In the genomic region with DNA sequence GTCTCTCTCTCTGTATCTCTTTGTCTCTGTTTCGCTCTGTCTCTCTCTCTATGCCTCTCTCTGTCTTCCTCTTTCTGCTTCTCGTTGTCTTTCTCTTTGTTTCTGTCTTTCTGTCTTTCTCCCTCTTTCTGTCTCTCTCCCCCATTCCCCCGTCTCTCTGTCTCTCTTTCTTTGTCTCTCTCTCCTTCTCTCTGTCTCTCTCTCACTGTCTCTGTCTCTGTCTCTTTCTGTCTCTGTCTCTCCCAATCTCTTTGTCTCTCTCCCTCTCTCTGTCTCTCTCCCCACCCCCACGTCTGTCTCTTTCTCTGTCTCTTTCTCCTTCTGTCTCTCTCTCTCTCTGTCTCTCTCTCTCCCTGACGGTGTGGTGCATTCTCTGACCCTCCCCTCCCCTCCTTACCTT, we compare ENCODE assay signal across 24 cellular contexts.
"Had no signal": no experiment of that assay in that cellular context is flagged by ENCODE, and none has a peak within 500 bp of the region (broad histone marks: within the 10 kb centered on the region; RNA-seq: fewer than 3 reads in every experiment).

No MANE protein-coding gene starts in this region.

- H3K27ac ChIP-seq: cardiac muscle cell, right lobe of liver had no signal

- H3K27ac Mint-ChIP-seq: activated B cell treated with CpG ODN at 0.5 μM for 24 hours; activated CD4-positive, alpha-beta T cell treated with anti-CD3 and anti-CD28 coated beads for 36 hours; activated naive CD8-positive, alpha-beta T cell treated with anti-CD3 and anti-CD28 coated beads, Interleukin-2, amount 50 U/mL, for 24 hours; memory B cell; stimulated activated effector memory CD8-positive, alpha-beta T cell treated with anti-CD3 and anti-CD28 coated beads, Interleukin-12 subunit alpha, Interleukin-12 subunit beta, amount 100 ng/mL, for 72 hours; T-helper 1 cell treated with Interleukin-12 subunit alpha and Interleukin-12 subunit beta and Interleukin-4 antibody, amounts not matched to agents 30 μg/mL and 1 μg/mL, for 36 hours had no signal

- H3K36me3 ChIP-seq: cardiac muscle cell, right lobe of liver, stomach, suprapubic skin, transverse colon, uterus had no signal

- H3K36me3 Mint-ChIP-seq: memory B cell; stimulated activated effector memory CD8-positive, alpha-beta T cell treated with anti-CD3 and anti-CD28 coated beads, Interleukin-12 subunit alpha, Interleukin-12 subunit beta, amount 100 ng/mL, for 72 hours had no signal

- H3K27me3 ChIP-seq: cardiac muscle cell, right lobe of liver, stomach, suprapubic skin, transverse colon, uterus had no signal

- H3K9me3 ChIP-seq: mucosa of descending colon, right lobe of liver, stomach, suprapubic skin, transverse colon, uterus had no signal

- H3K4me1 Mint-ChIP-seq: activated B cell treated with CpG ODN at 0.5 μM for 24 hours; activated CD4-positive, alpha-beta T cell treated with anti-CD3 and anti-CD28 coated beads for 36 hours; stimulated activated effector memory CD8-positive, alpha-beta T cell treated with anti-CD3 and anti-CD28 coated beads, Interleukin-12 subunit alpha, Interleukin-12 subunit beta, amount 100 ng/mL, for 72 hours had no signal

- H3K4me3 ChIP-seq: cardiac muscle cell, mucosa of descending colon, right lobe of liver, skin epidermis, stomach, suprapubic skin, transverse colon, uterus had no signal

- DNase-seq: activated B cell treated with CpG ODN at 0.5 μM for 24 hours; activated CD4-positive, alpha-beta T cell treated with anti-CD3 and anti-CD28 coated beads for 36 hours; activated CD4-positive, alpha-beta T cell treated with anti-CD3 and anti-CD28 coated beads, Interleukin-2, amount 50 U/mL, for 48 hours; activated naive CD4-positive, alpha-beta T cell treated with Interleukin-2 at 50 U/mL for 16 hours; activated naive CD8-positive, alpha-beta T cell treated with anti-CD3 and anti-CD28 coated beads, Interleukin-2, amount 50 U/mL, for 24 hours; activated T-cell treated with anti-CD3 and anti-CD28 coated beads, Interleukin-2, amount 50 U/mL, for 48 hours; dermis blood vessel endothelial cell; effector CD8-positive, alpha-beta T cell; foreskin melanocyte; hypothalamus; left ventricle myocardium superior; mucosa of descending colon; posterior cingulate gyrus; right lobe of liver; stimulated activated CD4-positive, alpha-beta T cell treated with anti-CD3 and anti-CD28 coated beads, Interleukin-2, amount 100 ng/mL, for 24 hours; stomach; transverse colon; uterus had no signal

- ATAC-seq: activated CD4-positive, alpha-beta T cell treated with anti-CD3 and anti-CD28 coated beads for 36 hours; activated naive CD8-positive, alpha-beta T cell treated with anti-CD3 and anti-CD28 coated beads, Interleukin-2, amount 50 U/mL, for 24 hours; left ventricle myocardium superior; mucosa of descending colon; stimulated activated effector memory CD8-positive, alpha-beta T cell treated with anti-CD3 and anti-CD28 coated beads, Interleukin-12 subunit alpha, Interleukin-12 subunit beta, amount 100 ng/mL, for 72 hours had no signal

- H3K4me3 Mint-ChIP-seq: activated B cell treated with CpG ODN at 0.5 μM for 24 hours; activated CD4-positive, alpha-beta T cell treated with anti-CD3 and anti-CD28 coated beads for 36 hours; activated naive CD8-positive, alpha-beta T cell treated with anti-CD3 and anti-CD28 coated beads, Interleukin-2, amount 50 U/mL, for 24 hours; memory B cell; stimulated activated effector memory CD8-positive, alpha-beta T cell treated with anti-CD3 and anti-CD28 coated beads, Interleukin-12 subunit alpha, Interleukin-12 subunit beta, amount 100 ng/mL, for 72 hours; T-helper 1 cell treated with Interleukin-12 subunit alpha and Interleukin-12 subunit beta and Interleukin-4 antibody, amounts not matched to agents 30 μg/mL and 1 μg/mL, for 36 hours had no signal

- H3K9me3 Mint-ChIP-seq: activated B cell treated with CpG ODN at 0.5 μM for 24 hours; activated naive CD8-positive, alpha-beta T cell treated with anti-CD3 and anti-CD28 coated beads, Interleukin-2, amount 50 U/mL, for 24 hours; memory B cell; stimulated activated effector memory CD8-positive, alpha-beta T cell treated with anti-CD3 and anti-CD28 coated beads, Interleukin-12 subunit alpha, Interleukin-12 subunit beta, amount 100 ng/mL, for 72 hours; T-helper 1 cell treated with Interleukin-12 subunit alpha and Interleukin-12 subunit beta and Interleukin-4 antibody, amounts not matched to agents 30 μg/mL and 1 μg/mL, for 36 hours had no signal
